18 cellular contexts compared by ENCODE assay signal in the genomic region with DNA sequence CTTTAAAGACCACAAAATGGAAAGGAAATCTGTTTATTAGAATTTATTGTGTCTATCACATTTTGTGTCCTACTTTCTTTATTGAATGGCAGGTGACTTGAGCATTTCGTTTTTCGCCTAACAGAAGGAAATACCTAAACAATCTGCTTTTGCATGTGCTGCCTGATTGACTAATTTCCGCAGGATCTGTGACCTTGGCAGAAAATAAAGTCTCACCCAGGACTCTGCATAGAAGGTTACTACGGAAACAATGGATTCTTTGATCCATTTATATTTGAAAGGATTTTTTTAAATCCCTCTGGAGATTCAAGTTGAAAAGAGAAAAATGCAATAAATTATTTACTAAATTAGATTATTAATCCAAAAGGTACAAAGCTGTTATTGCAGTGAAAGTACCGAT.
"Had no signal": no experiment of that assay in that cellular context is flagged by ENCODE, and none has a peak within 500 bp of the region (broad histone marks: within the 10 kb centered on the region; RNA-seq: fewer than 3 reads in every experiment).

No MANE protein-coding gene starts in this region.

- H3K4me1 ChIP-seq: lower lobe of right lung, psoas muscle had no signal

- H3K9me3 Mint-ChIP-seq: activated B cell treated with CpG ODN at 0.5 μM for 24 hours; activated CD4-positive, alpha-beta memory T cell treated with anti-CD3 and anti-CD28 coated beads for 36 hours; activated naive CD4-positive, alpha-beta T cell treated with anti-CD3 and anti-CD28 coated beads for 36 hours; activated naive CD8-positive, alpha-beta T cell treated with anti-CD3 and anti-CD28 coated beads, Interleukin-2, amount 10 ng/mL, durations not matched to agents 7 days and 5 days; immature natural killer cell; mesothelial cell of epicardium; naive thymus-derived CD8-positive, alpha-beta T cell had no signal

- H3K27me3 Mint-ChIP-seq: activated B cell treated with CpG ODN at 0.5 μM for 24 hours had no signal

- H3K27me3 ChIP-seq: gastroesophageal sphincter, heart left ventricle, pancreas, stomach, suprapubic skin, tibial nerve had no signal

- H3K4me3 Mint-ChIP-seq: activated B cell treated with CpG ODN at 0.5 μM for 24 hours; activated CD4-positive, alpha-beta memory T cell treated with anti-CD3 and anti-CD28 coated beads for 36 hours; activated naive CD4-positive, alpha-beta T cell treated with anti-CD3 and anti-CD28 coated beads for 36 hours; activated naive CD8-positive, alpha-beta T cell treated with anti-CD3 and anti-CD28 coated beads, Interleukin-2, amount 10 ng/mL, durations not matched to agents 7 days and 5 days; brain; immature natural killer cell; mesothelial cell of epicardium; naive thymus-derived CD8-positive, alpha-beta T cell had no signal

- H3K27ac ChIP-seq: gastroesophageal sphincter, heart left ventricle, lower lobe of right lung, pancreas, psoas muscle, skin epidermis, stomach, suprapubic skin, tibial nerve had no signal

- H3K36me3 Mint-ChIP-seq: activated CD4-positive, alpha-beta memory T cell treated with anti-CD3 and anti-CD28 coated beads for 36 hours; activated naive CD8-positive, alpha-beta T cell treated with anti-CD3 and anti-CD28 coated beads, Interleukin-2, amount 10 ng/mL, durations not matched to agents 7 days and 5 days; brain; immature natural killer cell; mesothelial cell of epicardium; naive thymus-derived CD8-positive, alpha-beta T cell had no signal

- H3K36me3 ChIP-seq: gastroesophageal sphincter, heart left ventricle, lower lobe of right lung, pancreas, stomach, suprapubic skin, tibial nerve had no signal

- H3K27ac Mint-ChIP-seq: activated B cell treated with CpG ODN at 0.5 μM for 24 hours; activated CD4-positive, alpha-beta memory T cell treated with anti-CD3 and anti-CD28 coated beads for 36 hours; activated naive CD4-positive, alpha-beta T cell treated with anti-CD3 and anti-CD28 coated beads for 36 hours; activated naive CD8-positive, alpha-beta T cell treated with anti-CD3 and anti-CD28 coated beads, Interleukin-2, amount 10 ng/mL, durations not matched to agents 7 days and 5 days; mesothelial cell of epicardium had no signal

- H3K4me1 Mint-ChIP-seq: activated B cell treated with CpG ODN at 0.5 μM for 24 hours; naive thymus-derived CD8-positive, alpha-beta T cell had no signal

- H3K9me3 ChIP-seq: gastroesophageal sphincter, heart left ventricle, lower lobe of right lung, pancreas, psoas muscle, stomach, suprapubic skin had no signal

- DNase-seq: activated B cell treated with CpG ODN at 0.5 μM for 24 hours; activated naive CD8-positive, alpha-beta T cell treated with anti-CD3 and anti-CD28 coated beads, Interleukin-2, amount 10 ng/mL, durations not matched to agents 7 days and 5 days; effector CD8-positive, alpha-beta T cell; lower lobe of right lung; psoas muscle had no signal

- H3K4me3 ChIP-seq: gastroesophageal sphincter, lower lobe of right lung, pancreas, psoas muscle, skin epidermis, stomach, suprapubic skin, tibial nerve had no signal
